14 cellular contexts compared by ENCODE assay signal in genomic region chr19:15515272-15515625, GRCh38. TPM values are rescaled to one million over a fixed set of nuclear protein-coding genes. Genes with fewer than 3 reads are reported as not detected.
"Had no signal": no experiment of that assay in that cellular context is flagged by ENCODE, and none has a peak within 500 bp of the region (broad histone marks: within the 10 kb centered on the region; RNA-seq: fewer than 3 reads in every experiment).

No MANE protein-coding gene starts in this region.

RNA-seq across cellular contexts. Expression of gene CYP4F22, which starts 6.9 kb away (rescaled TPM):
- total RNA-seq: activated T-helper 1 cell treated with anti-CD3 and anti-CD28 coated beads, Interleukin-12 subunit alpha, Interleukin-12 subunit beta, Interleukin-2, Interleukin-4 antibody, amounts not matched to agents 30 ng/mL and 10 ng/mL and 1 ng/mL, durations not matched to agents 14 hours and 24 hours and 36 hours; dermis microvascular lymphatic vessel endothelial cell; endodermal cell; fibroblast of lung; hepatocyte; left colon; lung microvascular endothelial cell; mesothelial cell of epicardium; neural crest cell; progenitor cell of endocrine pancreas had no signal
- polyA plus RNA-seq: fibroblast of lung, hepatocyte had no signal

RNA-seq across cellular contexts. Expression of gene PGLYRP2, which starts 35.9 kb away (rescaled TPM):
- total RNA-seq: activated T-helper 1 cell treated with anti-CD3 and anti-CD28 coated beads, Interleukin-12 subunit alpha, Interleukin-12 subunit beta, Interleukin-2, Interleukin-4 antibody, amounts not matched to agents 30 ng/mL and 10 ng/mL and 1 ng/mL, durations not matched to agents 14 hours and 24 hours and 36 hours; dermis microvascular lymphatic vessel endothelial cell; endodermal cell; fibroblast of lung; foreskin keratinocyte; hepatocyte; left colon; lung microvascular endothelial cell; mesothelial cell of epicardium; neural crest cell; omental fat pad; progenitor cell of endocrine pancreas; stomach; temporal lobe had no signal
- polyA plus RNA-seq: fibroblast of lung, foreskin keratinocyte, hepatocyte, stomach had no signal

RNA-seq across cellular contexts. Expression of gene RASAL3, which starts 50.9 kb away (rescaled TPM):
- total RNA-seq: endodermal cell, fibroblast of lung, foreskin keratinocyte, mesothelial cell of epicardium, neural crest cell, progenitor cell of endocrine pancreas had no signal
- polyA plus RNA-seq: fibroblast of lung, foreskin keratinocyte had no signal
